In the genomic region with DNA sequence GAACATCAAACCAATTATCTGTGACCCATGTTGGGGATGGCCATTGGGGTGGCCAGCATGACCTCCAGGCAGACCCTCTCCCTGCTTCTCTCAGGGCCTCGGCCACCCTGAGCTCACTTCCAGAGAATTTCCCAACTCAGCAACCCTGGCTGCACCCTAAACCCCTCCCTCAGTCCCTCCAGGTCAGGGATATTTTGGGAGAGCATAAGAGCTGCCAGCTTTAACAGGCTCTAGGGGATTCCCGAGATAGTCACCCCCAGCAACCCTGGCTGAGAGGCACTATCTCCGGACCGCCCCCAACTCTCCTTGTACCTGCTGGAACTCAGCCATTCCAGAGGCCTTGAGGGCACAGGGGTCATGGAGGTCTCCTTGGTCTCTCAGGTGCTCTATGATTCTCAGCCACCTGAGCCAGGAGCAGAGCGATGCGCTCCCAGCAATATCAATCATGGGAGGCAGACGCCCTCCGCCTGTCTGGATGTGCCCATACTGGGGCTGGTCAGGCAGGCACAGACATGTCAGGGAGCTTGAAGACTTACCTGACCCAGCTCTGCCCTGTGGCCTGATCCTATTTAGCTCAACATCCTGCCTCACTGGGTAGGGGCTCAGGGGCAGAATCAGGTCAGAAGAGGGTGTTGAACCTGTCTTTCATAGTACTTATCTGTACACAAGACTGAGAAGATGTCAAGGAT, we compare ENCODE assay signal across 21 cellular contexts. TPM values are rescaled to one million over a fixed set of nuclear protein-coding genes. Genes with fewer than 3 reads are reported as not detected.
A peak's percentile ranks its signal among the peaks of the same experiment; 100 is the strongest.
DNase-seq lines count a peak whose midpoint lies in the region; ATAC-seq, FAIRE-seq and TF ChIP-seq lines count a peak whose summit lies in the region.
"Had no signal": no experiment of that assay in that cellular context is flagged by ENCODE, and none has a peak within 500 bp of the region (broad histone marks: within the 10 kb centered on the region; RNA-seq: fewer than 3 reads in every experiment).

No MANE protein-coding gene starts in this region.

- H3K27me3 ChIP-seq in bronchial epithelial cell (ENCODE audit: control insufficient read depth, insufficient read depth, low read length) = no peaks in the 10 kb centered on the region
- no peaks in the 10 kb centered on the region for H3K27me3 ChIP-seq in cardiac muscle cell
- H3K27me3 ChIP-seq in neuronal stem cell (ENCODE audit: control insufficient read depth in 3 of 3, insufficient read depth in 3 of 3, low read depth in 1 of 3, low read length in 3 of 3) = no peaks in the 10 kb centered on the region
- no peaks in the 10 kb centered on the region for H3K27me3 ChIP-seq in aorta (ENCODE audit: control insufficient read depth in 1 of 2, insufficient read depth in 2 of 2, low read length in 1 of 2)

- peak; percentile 23 for ATAC-seq in aorta (ENCODE audit: low FRiP score)
- no peak for ATAC-seq in HG02588 (IDR thresholded peaks at IDR 0.05; ENCODE audit: unreplicated experiment)
- ATAC-seq in HG03520 (IDR thresholded peaks at IDR 0.05; ENCODE audit: unreplicated experiment) = no peak
- ATAC-seq: GM23338; left colon; natural killer cell treated with Interleukin-12 subunit alpha and Interleukin-12 subunit beta and Interleukin-15 and Interleukin-18, amount 100 ng/mL, for 72 hours had no signal

- no peaks in the 10 kb centered on the region for H3K36me3 ChIP-seq in bronchial epithelial cell (ENCODE audit: control insufficient read depth, insufficient read depth, low read length)
- no peaks in the 10 kb centered on the region for H3K36me3 ChIP-seq in cardiac muscle cell
- no peaks in the 10 kb centered on the region for H3K36me3 ChIP-seq in neuronal stem cell (replicated peaks in 1 of 2; ENCODE audit: control insufficient read depth in 2 of 2, insufficient read depth in 2 of 2, low read length in 2 of 2)
- no peaks in the 10 kb centered on the region for H3K36me3 ChIP-seq in aorta (ENCODE audit: control insufficient read depth in 1 of 2, insufficient read depth in 2 of 2, low read length in 1 of 2)

- no peak overlapping the region for H2BK120ac ChIP-seq in neuronal stem cell (ENCODE audit: low read depth, low read length)

- no peaks in the 10 kb centered on the region for H3K9me3 ChIP-seq in cardiac muscle cell (ENCODE audit: low read depth)
- no peaks in the 10 kb centered on the region for H3K9me3 ChIP-seq in neuronal stem cell (replicated peaks in 1 of 2; ENCODE audit: control insufficient read depth in 2 of 2, insufficient read depth in 1 of 2, low read depth in 1 of 2, low read length in 2 of 2)
- no peaks in the 10 kb centered on the region for H3K9me3 ChIP-seq in aorta (ENCODE audit: control insufficient read depth, low read length)

- no peak overlapping the region for H2BK15ac ChIP-seq in neuronal stem cell (ENCODE audit: low read length)

- no peak overlapping the region for H4K91ac ChIP-seq in neuronal stem cell (ENCODE audit: low read depth, low read length, poor library complexity)

- no peak overlapping the region for H4K8ac ChIP-seq in neuronal stem cell (ENCODE audit: low read depth, low read length)

- H2BK12ac ChIP-seq in neuronal stem cell (ENCODE audit: low read length) = no peak overlapping the region

- H3K4me2 ChIP-seq in neuronal stem cell (ENCODE audit: insufficient read depth, low read length, poor library complexity, severe bottlenecking) = no peak overlapping the region
- H3K4me2 ChIP-seq: GM23338 had no signal

- intact Hi-C loops in aorta (cut with DNase I) = no loop called here

- no peak for TF ChIP-seq CTCF in bronchial epithelial cell (IDR thresholded peaks at IDR 0.05; ENCODE audit: insufficient read depth, low read length, severe bottlenecking)
- no peak for TF ChIP-seq CTCF in cardiac muscle cell (IDR thresholded peaks at IDR 0.05; ENCODE audit: low read depth, low read length)

- H3K18ac ChIP-seq in neuronal stem cell (ENCODE audit: low read length) = no peak overlapping the region

- FAIRE-seq in bronchial epithelial cell (lab: Jason Lieb, UNC) = no peak
- FAIRE-seq: endothelial cell of umbilical vein had no signal

- no peak overlapping the region for H3K14ac ChIP-seq in neuronal stem cell (ENCODE audit: low read length)

- no CpG with 5 or more reads among the region's 8 CpGs for WGBS in neuronal stem cell (ENCODE audit: extremely low coverage in 2 of 2, insufficient read length in 2 of 2, insufficient replicate concordance in 1 of 2), 2 donors
- WGBS in aorta, 2 donors = 66 to 68% methylated on average over 8 of the region's 8 CpGs

- peak overlapping the region; percentile 89 for H3K27ac ChIP-seq in cardiac muscle cell
- no peak overlapping the region for H3K27ac ChIP-seq in neuronal stem cell (replicated peaks; ENCODE audit: low read length)
- no peak overlapping the region for H3K27ac ChIP-seq in aorta (ENCODE audit: low read depth in 1 of 2, low read length in 2 of 2)
- H3K27ac ChIP-seq: C4-2B had no signal

- peak overlapping the region; percentile 21 for H2AK5ac ChIP-seq in neuronal stem cell (ENCODE audit: low read depth, low read length)

- no peaks in the 10 kb centered on the region for H3K79me1 ChIP-seq in neuronal stem cell (ENCODE audit: low read depth, low read length)

- no peak overlapping the region for H3K4me3 ChIP-seq in bronchial epithelial cell (ENCODE audit: low read depth, low read length)
- H3K4me3 ChIP-seq in cardiac muscle cell = no peak overlapping the region
- H3K4me3 ChIP-seq in neuronal stem cell (ENCODE audit: low read length in 2 of 2) = no peak overlapping the region
- H3K4me3 ChIP-seq in aorta (ENCODE audit: low read length in 2 of 2) = no peak overlapping the region
- H3K4me3 ChIP-seq: GM23338, skin epidermis had no signal

- no peak overlapping the region for H3K4ac ChIP-seq in neuronal stem cell (ENCODE audit: low read length)

- peaks cover 40% of the 10 kb centered on the region for H3K4me1 ChIP-seq in cardiac muscle cell (ENCODE audit: low read depth)
- peaks cover 6 to 12% of the 10 kb centered on the region in 2 donors for H3K4me1 ChIP-seq in neuronal stem cell (ENCODE audit: control insufficient read depth in 2 of 2, insufficient read depth in 1 of 2, low read depth in 1 of 2, low read length in 2 of 2)
- no peaks in the 10 kb centered on the region for H3K4me1 ChIP-seq in aorta (ENCODE audit: control insufficient read depth in 1 of 2, insufficient read depth in 2 of 2, low read length in 2 of 2)

- H2BK5ac ChIP-seq in neuronal stem cell (ENCODE audit: low read length) = no peak overlapping the region

- DNase-seq in bronchial epithelial cell (ENCODE audit: low read depth) (peak; percentile 76), cardiac muscle cell (ENCODE audit: low read depth in 1 of 2, low spot score in 1 of 2) (peak in 1 of 2 donors; percentile 61), neuronal stem cell (ENCODE audit: low spot score) (no peak), aorta (peak in 1 of 2 donors; percentile 19), SK-N-DZ (ENCODE audit: low spot score) (no peak)
- DNase-seq: activated CD4-positive, alpha-beta T cell treated with anti-CD3 and anti-CD28 coated beads for 1 hour; activated naive CD4-positive, alpha-beta T cell treated with anti-CD3 and anti-CD28 coated beads, Interleukin-2, amount 10 ng/mL, durations not matched to agents 7 days and 5 days; DMS79; hippocampal formation; NCI-H2029 treated with DMSO at 0.1 percent for 48 hours; NCI-H526; stimulated activated naive CD4-positive, alpha-beta T cell treated with Interleukin-2 at 50 U/mL for 16 hours; T-helper 1 cell had no signal

- no peak overlapping the region for H3K9ac ChIP-seq in neuronal stem cell (ENCODE audit: low read depth, low read length, poor library complexity)

- no peak overlapping the region for H3K23ac ChIP-seq in neuronal stem cell (ENCODE audit: low read depth, low read length, poor library complexity)

- no peak overlapping the region for H2AFZ ChIP-seq in neuronal stem cell (ENCODE audit: low read length)
- H2AFZ ChIP-seq: GM23338 had no signal

RNA-seq across cellular contexts. Expression of gene CILP, which starts 34.9 kb away (rescaled TPM):
- total RNA-seq in bronchial epithelial cell (under 0.01 TPM in 2 replicates), cardiac muscle cell (0.32 and 1.0 TPM in 2 replicates), aorta (100 to 1,000 TPM in 1 of 2 donors, under 1 TPM in 1; 0.84 to 170 TPM)
- polyA plus RNA-seq in cardiac muscle cell (0.29 and 0.50 TPM in 2 replicates), aorta (1 to 10 TPM in 1 of 2 donors, under 1 TPM in 1; 0.28 to 2.6 TPM)
- polyA plus RNA-seq in neuronal stem cell (2013, experiment 1 of 2) = 0.03 TPM
- polyA plus RNA-seq in neuronal stem cell (2013, experiment 2 of 2) = 0.03 TPM
- polyA plus RNA-seq in SK-N-DZ (2014; cell fraction: cytosol; rRNA removed) = not detected in 2 replicates
- 0.06 TPM in 1 of 2 replicates, not detected in the other for polyA plus RNA-seq in SK-N-DZ (2014; cell fraction: nucleus; rRNA removed)
- total RNA-seq: endothelial cell of umbilical vein had no signal
- polyA plus RNA-seq: GM23338 had no signal

RNA-seq across cellular contexts. Expression of gene PARP16, which starts 40.5 kb away (rescaled TPM):
- total RNA-seq in bronchial epithelial cell (1.5 and 2.1 TPM in 2 replicates), cardiac muscle cell (13.3 and 14.2 TPM in 2 replicates), aorta (10 to 100 TPM in 1 of 2 donors, 1 to 10 TPM in 1; 6.9 to 11.5 TPM)
- polyA plus RNA-seq in cardiac muscle cell (16.9 and 24.4 TPM in 2 replicates), aorta (1 to 10 TPM; 5.3 to 5.7 TPM)
- 11.4 TPM for polyA plus RNA-seq in neuronal stem cell (2013, experiment 1 of 2)
- 12.0 TPM for polyA plus RNA-seq in neuronal stem cell (2013, experiment 2 of 2)
- polyA plus RNA-seq in SK-N-DZ (2014; cell fraction: cytosol; rRNA removed) = 23.9 and 25.0 TPM in 2 replicates
- 17.8 and 27.0 TPM in 2 replicates for polyA plus RNA-seq in SK-N-DZ (2014; cell fraction: nucleus; rRNA removed)

RNA-seq across cellular contexts. Expression of gene RNU5A-1, which starts 49.7 kb away (rescaled TPM):
- total RNA-seq in bronchial epithelial cell (not detected in 2 replicates), cardiac muscle cell (not detected in 2 replicates), aorta (not detected)
- polyA plus RNA-seq in cardiac muscle cell (not detected in 2 replicates), aorta (not detected)
- not detected for polyA plus RNA-seq in neuronal stem cell (2013, experiment 1 of 2)
- not detected for polyA plus RNA-seq in neuronal stem cell (2013, experiment 2 of 2)
- not detected in 2 replicates for polyA plus RNA-seq in SK-N-DZ (2014; cell fraction: cytosol; rRNA removed)
- polyA plus RNA-seq in SK-N-DZ (2014; cell fraction: nucleus; rRNA removed) = not detected in 2 replicates
- total RNA-seq: endothelial cell of umbilical vein; GM23338; left colon; natural killer cell treated with Interleukin-12 subunit alpha and Interleukin-12 subunit beta and Interleukin-15 and Interleukin-18, amount 100 ng/mL, for 72 hours had no signal
- polyA plus RNA-seq: endothelial cell of umbilical vein, GM23338 had no signal

RNA-seq across cellular contexts. Expression of gene RNU5B-1, which starts 58.3 kb away (rescaled TPM):
- total RNA-seq in bronchial epithelial cell (not detected in 2 replicates), cardiac muscle cell (not detected in 2 replicates), aorta (10 to 100 TPM; 18.7 to 40.6 TPM)
- polyA plus RNA-seq in cardiac muscle cell (not detected in 2 replicates), aorta (not detected)
- polyA plus RNA-seq in neuronal stem cell (2013, experiment 1 of 2) = not detected
- not detected for polyA plus RNA-seq in neuronal stem cell (2013, experiment 2 of 2)
- polyA plus RNA-seq in SK-N-DZ (2014; cell fraction: cytosol; rRNA removed) = not detected in 2 replicates
- polyA plus RNA-seq in SK-N-DZ (2014; cell fraction: nucleus; rRNA removed) = not detected in 2 replicates
- total RNA-seq: endothelial cell of umbilical vein; GM23338; left colon; natural killer cell treated with Interleukin-12 subunit alpha and Interleukin-12 subunit beta and Interleukin-15 and Interleukin-18, amount 100 ng/mL, for 72 hours had no signal
- polyA plus RNA-seq: endothelial cell of umbilical vein, GM23338 had no signal
